In genomic region chr6:26739811-26740210, GRCh38 we compare ENCODE assay signal across 27 cellular contexts.
"Had no signal": no experiment of that assay in that cellular context is flagged by ENCODE, and none has a peak within 500 bp of the region (broad histone marks: within the 10 kb centered on the region; RNA-seq: fewer than 3 reads in every experiment).

No MANE protein-coding gene starts in this region.

- H3K4me3 ChIP-seq: adrenal gland, ascending aorta, breast epithelium, cardiac muscle cell, colonic mucosa, esophagus muscularis mucosa, gastroesophageal sphincter had no signal

- H3K27ac ChIP-seq: adrenal gland, ascending aorta, breast epithelium, cardiac muscle cell, colonic mucosa, esophagus muscularis mucosa, foreskin keratinocyte, gastroesophageal sphincter had no signal

- H3K4me1 ChIP-seq: adrenal gland, ascending aorta, breast epithelium, colonic mucosa, foreskin keratinocyte, gastroesophageal sphincter had no signal

- H3K9me3 ChIP-seq: adrenal gland, ascending aorta, breast epithelium, colonic mucosa, esophagus muscularis mucosa, gastroesophageal sphincter had no signal

- DNase-seq: activated CD4-positive, alpha-beta memory T cell treated with anti-CD3 and anti-CD28 coated beads for 36 hours; activated CD4-positive, alpha-beta T cell treated with anti-CD3 and anti-CD28 coated beads for 36 hours; activated CD4-positive, alpha-beta T cell treated with anti-CD3 and anti-CD28 coated beads, Interleukin-2, amount 10 ng/mL, durations not matched to agents 24 days and 14 days; activated CD4-positive, CD25-positive, alpha-beta regulatory T cell; activated CD4-positive, CD25-positive, alpha-beta regulatory T cell treated with anti-CD3 and anti-CD28 coated beads, Interleukin-2, amount 50 U/mL, for 72 hours; activated CD8-positive, alpha-beta memory T cell treated with anti-CD3 and anti-CD28 coated beads, Interleukin-2, amount 10 ng/mL, durations not matched to agents 7 days and 5 days; activated CD8-positive, alpha-beta memory T cell treated with anti-CD3 and anti-CD28 coated beads, Interleukin-2, amount 50 U/mL, for 4 hours; activated CD8-positive, alpha-beta T cell treated with anti-CD3 and anti-CD28 coated beads, Interleukin-2, amount 10 ng/mL, durations not matched to agents 7 days and 5 days; activated effector memory CD4-positive, alpha-beta T cell treated with anti-CD3 and anti-CD28 coated beads, Interleukin-2, amount 50 U/mL, for 16 hours; activated naive CD4-positive, alpha-beta T cell treated with anti-CD3 and anti-CD28 coated beads for 36 hours; activated naive CD8-positive, alpha-beta T cell treated with anti-CD3 and anti-CD28 coated beads for 36 hours; activated naive CD8-positive, alpha-beta T cell treated with anti-CD3 and anti-CD28 coated beads, Interleukin-2, amount 50 U/mL, for 24 hours; activated T-cell treated with anti-CD3 and anti-CD28 coated beads, Interleukin-2, amount 50 U/mL, for 1 hour; activated T-cell treated with anti-CD3 and anti-CD28 coated beads, Interleukin-2, amount 50 U/mL, for 48 hours; adrenal gland; central memory CD4-positive, alpha-beta T cell; cerebellar nuclear complex; colonic mucosa; effector CD8-positive, alpha-beta T cell; erythroblast; foreskin keratinocyte; T-helper 2 cell had no signal

- H3K27me3 ChIP-seq: ascending aorta had no signal

- ATAC-seq: activated CD4-positive, alpha-beta T cell treated with anti-CD3 and anti-CD28 coated beads for 36 hours; activated CD8-positive, alpha-beta memory T cell treated with anti-CD3 and anti-CD28 coated beads, Interleukin-2, amount 10 ng/mL, durations not matched to agents 7 days and 5 days; activated CD8-positive, alpha-beta T cell treated with anti-CD3 and anti-CD28 coated beads, Interleukin-2, amount 10 ng/mL, durations not matched to agents 7 days and 5 days; activated naive CD8-positive, alpha-beta T cell treated with anti-CD3 and anti-CD28 coated beads, Interleukin-2, amount 50 U/mL, for 24 hours; foreskin keratinocyte; gastroesophageal sphincter had no signal

- H3K36me3 ChIP-seq: adrenal gland, ascending aorta, breast epithelium, cardiac muscle cell, colonic mucosa, esophagus muscularis mucosa, gastroesophageal sphincter had no signal
